1 cellular context compared by ENCODE assay signal in the genomic region with DNA sequence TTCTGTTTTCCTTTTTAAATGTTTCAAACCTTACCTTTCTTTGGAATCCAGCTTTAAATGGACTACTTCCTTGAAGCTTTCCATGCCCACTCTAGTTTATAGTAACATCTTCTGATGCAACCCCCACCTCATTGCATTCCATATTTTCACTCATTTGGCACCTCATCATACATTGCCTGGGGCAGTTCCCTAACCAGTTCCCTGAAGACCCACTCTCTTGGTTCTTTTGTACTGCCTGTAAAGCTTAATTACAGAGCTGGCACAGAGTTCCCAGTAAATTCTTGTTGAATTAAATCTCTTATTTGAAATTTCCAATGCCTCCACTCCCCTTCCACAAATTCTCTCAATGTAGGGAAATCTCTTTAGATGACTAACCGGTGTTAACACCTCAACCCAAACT.
TF ChIP-seq lines count a peak whose summit lies in the region.

No MANE protein-coding gene starts in this region.

TF ChIP-seq in GM23338, 12 proteins besides CTCF, POLR2A, EP300 and RAD21 (continued from another document):
- TF ChIP-seq REST (IDR thresholded peaks at IDR 0.05; ENCODE audit: unreplicated experiment): no peak
- no peak for TF ChIP-seq EZH2phosphoT487 (IDR thresholded peaks at IDR 0.05; ENCODE audit: unreplicated experiment)
- no peak for TF ChIP-seq ZNF331 (CRISPR knock-in tag; IDR thresholded peaks at IDR 0.05; ENCODE audit: low read depth)
- TF ChIP-seq, protein P1, sequence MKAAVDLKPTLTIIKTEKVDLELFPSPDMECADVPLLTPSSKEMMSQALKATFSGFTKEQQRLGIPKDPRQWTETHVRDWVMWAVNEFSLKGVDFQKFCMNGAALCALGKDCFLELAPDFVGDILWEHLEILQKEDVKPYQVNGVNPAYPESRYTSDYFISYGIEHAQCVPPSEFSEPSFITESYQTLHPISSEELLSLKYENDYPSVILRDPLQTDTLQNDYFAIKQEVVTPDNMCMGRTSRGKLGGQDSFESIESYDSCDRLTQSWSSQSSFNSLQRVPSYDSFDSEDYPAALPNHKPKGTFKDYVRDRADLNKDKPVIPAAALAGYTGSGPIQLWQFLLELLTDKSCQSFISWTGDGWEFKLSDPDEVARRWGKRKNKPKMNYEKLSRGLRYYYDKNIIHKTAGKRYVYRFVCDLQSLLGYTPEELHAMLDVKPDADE (IDR thresholded peaks at IDR 0.05): no peak
- TF ChIP-seq CREB1 (CRISPR knock-in tag; IDR thresholded peaks at IDR 0.05; ENCODE audit: low read depth): no peak
- TF ChIP-seq EZH2 (IDR thresholded peaks at IDR 0.05; ENCODE audit: low read depth, unreplicated experiment): no peak
- TF ChIP-seq, protein P2, sequence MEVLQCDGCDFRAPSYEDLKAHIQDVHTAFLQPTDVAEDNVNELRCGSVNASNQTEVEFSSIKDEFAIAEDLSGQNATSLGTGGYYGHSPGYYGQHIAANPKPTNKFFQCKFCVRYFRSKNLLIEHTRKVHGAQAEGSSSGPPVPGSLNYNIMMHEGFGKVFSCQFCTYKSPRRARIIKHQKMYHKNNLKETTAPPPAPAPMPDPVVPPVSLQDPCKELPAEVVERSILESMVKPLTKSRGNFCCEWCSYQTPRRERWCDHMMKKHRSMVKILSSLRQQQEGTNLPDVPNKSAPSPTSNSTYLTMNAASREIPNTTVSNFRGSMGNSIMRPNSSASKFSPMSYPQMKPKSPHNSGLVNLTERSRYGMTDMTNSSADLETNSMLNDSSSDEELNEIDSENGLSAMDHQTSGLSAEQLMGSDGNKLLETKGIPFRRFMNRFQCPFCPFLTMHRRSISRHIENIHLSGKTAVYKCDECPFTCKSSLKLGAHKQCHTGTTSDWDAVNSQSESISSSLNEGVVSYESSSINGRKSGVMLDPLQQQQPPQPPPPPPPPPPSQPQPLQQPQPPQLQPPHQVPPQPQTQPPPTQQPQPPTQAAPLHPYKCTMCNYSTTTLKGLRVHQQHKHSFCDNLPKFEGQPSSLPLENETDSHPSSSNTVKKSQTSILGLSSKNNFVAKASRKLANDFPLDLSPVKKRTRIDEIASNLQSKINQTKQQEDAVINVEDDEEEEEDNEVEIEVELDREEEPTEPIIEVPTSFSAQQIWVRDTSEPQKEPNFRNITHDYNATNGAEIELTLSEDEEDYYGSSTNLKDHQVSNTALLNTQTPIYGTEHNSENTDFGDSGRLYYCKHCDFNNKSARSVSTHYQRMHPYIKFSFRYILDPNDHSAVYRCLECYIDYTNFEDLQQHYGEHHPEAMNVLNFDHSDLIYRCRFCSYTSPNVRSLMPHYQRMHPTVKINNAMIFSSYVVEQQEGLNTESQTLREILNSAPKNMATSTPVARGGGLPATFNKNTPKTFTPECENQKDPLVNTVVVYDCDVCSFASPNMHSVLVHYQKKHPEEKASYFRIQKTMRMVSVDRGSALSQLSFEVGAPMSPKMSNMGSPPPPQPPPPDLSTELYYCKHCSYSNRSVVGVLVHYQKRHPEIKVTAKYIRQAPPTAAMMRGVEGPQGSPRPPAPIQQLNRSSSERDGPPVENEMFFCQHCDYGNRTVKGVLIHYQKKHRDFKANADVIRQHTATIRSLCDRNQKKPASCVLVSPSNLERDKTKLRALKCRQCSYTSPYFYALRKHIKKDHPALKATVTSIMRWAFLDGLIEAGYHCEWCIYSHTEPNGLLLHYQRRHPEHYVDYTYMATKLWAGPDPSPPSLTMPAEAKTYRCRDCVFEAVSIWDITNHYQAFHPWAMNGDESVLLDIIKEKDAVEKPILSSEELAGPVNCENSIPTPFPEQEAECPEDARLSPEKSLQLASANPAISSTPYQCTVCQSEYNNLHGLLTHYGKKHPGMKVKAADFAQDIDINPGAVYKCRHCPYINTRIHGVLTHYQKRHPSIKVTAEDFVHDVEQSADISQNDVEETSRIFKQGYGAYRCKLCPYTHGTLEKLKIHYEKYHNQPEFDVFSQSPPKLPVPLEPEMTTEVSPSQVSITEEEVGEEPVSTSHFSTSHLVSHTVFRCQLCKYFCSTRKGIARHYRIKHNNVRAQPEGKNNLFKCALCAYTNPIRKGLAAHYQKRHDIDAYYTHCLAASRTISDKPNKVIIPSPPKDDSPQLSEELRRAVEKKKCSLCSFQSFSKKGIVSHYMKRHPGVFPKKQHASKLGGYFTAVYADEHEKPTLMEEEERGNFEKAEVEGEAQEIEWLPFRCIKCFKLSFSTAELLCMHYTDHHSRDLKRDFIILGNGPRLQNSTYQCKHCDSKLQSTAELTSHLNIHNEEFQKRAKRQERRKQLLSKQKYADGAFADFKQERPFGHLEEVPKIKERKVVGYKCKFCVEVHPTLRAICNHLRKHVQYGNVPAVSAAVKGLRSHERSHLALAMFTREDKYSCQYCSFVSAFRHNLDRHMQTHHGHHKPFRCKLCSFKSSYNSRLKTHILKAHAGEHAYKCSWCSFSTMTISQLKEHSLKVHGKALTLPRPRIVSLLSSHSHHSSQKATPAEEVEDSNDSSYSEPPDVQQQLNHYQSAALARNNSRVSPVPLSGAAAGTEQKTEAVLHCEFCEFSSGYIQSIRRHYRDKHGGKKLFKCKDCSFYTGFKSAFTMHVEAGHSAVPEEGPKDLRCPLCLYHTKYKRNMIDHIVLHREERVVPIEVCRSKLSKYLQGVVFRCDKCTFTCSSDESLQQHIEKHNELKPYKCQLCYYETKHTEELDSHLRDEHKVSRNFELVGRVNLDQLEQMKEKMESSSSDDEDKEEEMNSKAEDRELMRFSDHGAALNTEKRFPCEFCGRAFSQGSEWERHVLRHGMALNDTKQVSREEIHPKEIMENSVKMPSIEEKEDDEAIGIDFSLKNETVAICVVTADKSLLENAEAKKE (CRISPR knock-in tag; IDR thresholded peaks at IDR 0.05): no peak
- TF ChIP-seq STAT1 (IDR thresholded peaks at IDR 0.05; ENCODE audit: unreplicated experiment): no peak
- TF ChIP-seq POLR2AphosphoS5 (IDR thresholded peaks at IDR 0.05; ENCODE audit: low read depth): no peak
